ENCODE assay signal across 17 cellular contexts in genomic region chr11:120061036-120061760, GRCh38.
A peak's percentile ranks its signal among the peaks of the same experiment; 100 is the strongest.
DNase-seq lines count a peak whose midpoint lies in the region; ATAC-seq, FAIRE-seq and TF ChIP-seq lines count a peak whose summit lies in the region.
"Had no signal": no experiment of that assay in that cellular context is flagged by ENCODE, and none has a peak within 500 bp of the region (broad histone marks: within the 10 kb centered on the region; RNA-seq: fewer than 3 reads in every experiment).

No MANE protein-coding gene starts in this region.

- H3K4me2 ChIP-seq in astrocyte (ENCODE audit: low read length): peak overlapping the region; percentile 28

- ATAC-seq in SK-N-SH treated with all-trans-retinoic acid at 6 μM for 48 hours (no peak), GM21723 (IDR thresholded peaks at IDR 0.05; ENCODE audit: unreplicated experiment) (no peak), HG02678 (IDR thresholded peaks at IDR 0.05; ENCODE audit: unreplicated experiment) (no peak)
- ATAC-seq: Right ventricle myocardium inferior; stimulated activated naive B cell treated with anti-CD40 and anti-IgM and Interleukin-4, amounts not matched to agents 10 μg/mL and 1 μg/mL and 100 μg/mL, for 72 hours had no signal

- no peaks in the 10 kb centered on the region for H4K20me1 ChIP-seq in astrocyte (ENCODE audit: insufficient read depth, low read length)

- H3K27me3 ChIP-seq in astrocyte (ENCODE audit: insufficient read depth, low read length): peaks cover 4% of the 10 kb centered on the region

- no peaks in the 10 kb centered on the region for H3K9me3 Mint-ChIP-seq in astrocyte (ENCODE audit: unreplicated experiment)
- H3K9me3 Mint-ChIP-seq: dendritic cell treated with granulocyte-macrophage colony-stimulating factor and Interleukin-4, amounts not matched to agents 40 ng/mL and 50 ng/mL, for 4 days; stimulated activated naive B cell treated with anti-CD40 and anti-IgM and Interleukin-4, amounts not matched to agents 10 μg/mL and 1 μg/mL and 100 μg/mL, for 72 hours had no signal

- TF ChIP-seq CTCF in AG10803 (conservative IDR thresholded peaks at IDR 0.05; ENCODE audit: low read length): no peak
- no peak for TF ChIP-seq CTCF in astrocyte (IDR thresholded peaks at IDR 0.05; ENCODE audit: insufficient read depth, low read depth, low read length)

- no peak overlapping the region for H3K4me3 ChIP-seq in AG10803 (ENCODE audit: low read length)
- no peak overlapping the region for H3K4me3 ChIP-seq in astrocyte (ENCODE audit: insufficient read depth, low read depth, low read length)
- no peak overlapping the region for H3K4me3 ChIP-seq in mesodermal cell (ENCODE audit: extremely low read depth, insufficient read depth, low read length, poor library complexity, severe bottlenecking)
- H3K4me3 ChIP-seq: HAP-1, sigmoid colon had no signal

- H3K79me2 ChIP-seq in astrocyte (ENCODE audit: insufficient read depth, low read length): no peaks in the 10 kb centered on the region

- H3K4me1 Mint-ChIP-seq in astrocyte (ENCODE audit: low read depth, unreplicated experiment): peaks cover 29% of the 10 kb centered on the region
- H3K4me1 Mint-ChIP-seq: stimulated activated naive B cell treated with anti-CD40 and anti-IgM and Interleukin-4, amounts not matched to agents 10 μg/mL and 1 μg/mL and 100 μg/mL, for 72 hours had no signal

- DNase-seq in AG10803 (ENCODE audit: low read depth): peak; percentile 25
- peak; percentile 35 for DNase-seq in HTR-8/SVneo (ENCODE audit: insufficient read length, low spot score)
- DNase-seq in astrocyte (ENCODE audit: low read depth): peak; percentile 49
- no peak for DNase-seq in middle frontal gyrus (ENCODE audit: extremely low spot score, low spot score)
- DNase-seq: activated CD4-positive, alpha-beta T cell treated with anti-CD3 and anti-CD28 coated beads, Interleukin-2, amount 50 U/mL, for 1 hour; Calu3; NCI-H748 treated with DMSO at 0.1 percent for 48 hours; sigmoid colon; stimulated activated naive B cell treated with anti-CD40 and anti-IgM and Interleukin-4, amounts not matched to agents 10 μg/mL and 1 μg/mL and 100 μg/mL, for 72 hours; T-helper 9 cell had no signal

- H3K36me3 ChIP-seq in astrocyte (ENCODE audit: insufficient read depth, low read length): no peaks in the 10 kb centered on the region
- H3K36me3 ChIP-seq in mesodermal cell (ENCODE audit: control insufficient read depth, insufficient read depth, low read length): no peaks in the 10 kb centered on the region
- H3K36me3 ChIP-seq: HAP-1, sigmoid colon had no signal

- no peak overlapping the region for H3K27ac ChIP-seq in astrocyte (ENCODE audit: low read depth, low read length)
- peak overlapping the region; percentile 29 for H3K27ac ChIP-seq in mesodermal cell (ENCODE audit: low read depth, low read length, severe bottlenecking)
- H3K27ac ChIP-seq: sigmoid colon had no signal

- no peak overlapping the region for H2AFZ ChIP-seq in astrocyte (ENCODE audit: low read depth, low read length)

- H3K9me3 ChIP-seq in astrocyte (ENCODE audit: insufficient read depth, low read depth, low read length): no peaks in the 10 kb centered on the region
- H3K9me3 ChIP-seq in mesodermal cell (ENCODE audit: control insufficient read depth, low read length): no peaks in the 10 kb centered on the region
- H3K9me3 ChIP-seq: HAP-1, sigmoid colon had no signal

- H3K9ac ChIP-seq in astrocyte (ENCODE audit: low read length): no peak overlapping the region

- H3K27me3 Mint-ChIP-seq in astrocyte (ENCODE audit: low read depth, unreplicated experiment): peaks cover 21% of the 10 kb centered on the region

- 64 to 79% methylated on average over 3 to 7 of the region's 12 CpGs for WGBS in mesodermal cell (ENCODE audit: insufficient coverage in 2 of 2), 2 experiments

- H3K4me1 ChIP-seq in astrocyte (ENCODE audit: insufficient read depth, low read length): peaks cover 7% of the 10 kb centered on the region
- H3K4me1 ChIP-seq in mesodermal cell (ENCODE audit: control insufficient read depth, insufficient read depth, low read length, poor library complexity, severe bottlenecking): peaks cover 39% of the 10 kb centered on the region

- no peak for FAIRE-seq in HTR-8/SVneo (lab: Jason Lieb, UNC)
- FAIRE-seq in astrocyte (lab: Jason Lieb, UNC): no peak

- H3K4me3 Mint-ChIP-seq in astrocyte (ENCODE audit: unreplicated experiment): no peak overlapping the region
- H3K4me3 Mint-ChIP-seq: dendritic cell treated with granulocyte-macrophage colony-stimulating factor and Interleukin-4, amounts not matched to agents 40 ng/mL and 50 ng/mL, for 4 days; stimulated activated naive B cell treated with anti-CD40 and anti-IgM and Interleukin-4, amounts not matched to agents 10 μg/mL and 1 μg/mL and 100 μg/mL, for 72 hours had no signal

- no peaks in the 10 kb centered on the region for H3K36me3 Mint-ChIP-seq in astrocyte (ENCODE audit: low read depth, unreplicated experiment)
- H3K36me3 Mint-ChIP-seq: stimulated activated naive B cell treated with anti-CD40 and anti-IgM and Interleukin-4, amounts not matched to agents 10 μg/mL and 1 μg/mL and 100 μg/mL, for 72 hours had no signal

- H3K27ac Mint-ChIP-seq in astrocyte (ENCODE audit: unreplicated experiment): peak overlapping the region; percentile 83
- H3K27ac Mint-ChIP-seq: dendritic cell treated with granulocyte-macrophage colony-stimulating factor and Interleukin-4, amounts not matched to agents 40 ng/mL and 50 ng/mL, for 4 days; stimulated activated naive B cell treated with anti-CD40 and anti-IgM and Interleukin-4, amounts not matched to agents 10 μg/mL and 1 μg/mL and 100 μg/mL, for 72 hours had no signal

TF ChIP-seq in SK-N-SH treated with all-trans-retinoic acid at 6 μM for 48 hours, 23 proteins besides CTCF, POLR2A, EP300 and RAD21:
- TF ChIP-seq ZFP3 (CRISPR knock-in tag; IDR thresholded peaks at IDR 0.05): no peak
- TF ChIP-seq PATZ1 (CRISPR knock-in tag; IDR thresholded peaks at IDR 0.05; ENCODE audit: borderline replicate concordance): no peak
- TF ChIP-seq, protein P1, sequence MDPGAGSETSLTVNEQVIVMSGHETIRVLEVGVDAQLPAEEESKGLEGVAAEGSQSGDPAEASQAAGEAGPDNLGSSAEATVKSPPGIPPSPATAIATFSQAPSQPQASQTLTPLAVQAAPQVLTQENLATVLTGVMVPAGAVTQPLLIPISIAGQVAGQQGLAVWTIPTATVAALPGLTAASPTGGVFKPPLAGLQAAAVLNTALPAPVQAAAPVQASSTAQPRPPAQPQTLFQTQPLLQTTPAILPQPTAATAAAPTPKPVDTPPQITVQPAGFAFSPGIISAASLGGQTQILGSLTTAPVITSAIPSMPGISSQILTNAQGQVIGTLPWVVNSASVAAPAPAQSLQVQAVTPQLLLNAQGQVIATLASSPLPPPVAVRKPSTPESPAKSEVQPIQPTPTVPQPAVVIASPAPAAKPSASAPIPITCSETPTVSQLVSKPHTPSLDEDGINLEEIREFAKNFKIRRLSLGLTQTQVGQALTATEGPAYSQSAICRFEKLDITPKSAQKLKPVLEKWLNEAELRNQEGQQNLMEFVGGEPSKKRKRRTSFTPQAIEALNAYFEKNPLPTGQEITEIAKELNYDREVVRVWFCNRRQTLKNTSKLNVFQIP (CRISPR knock-in tag; IDR thresholded peaks at IDR 0.05; ENCODE audit: borderline replicate concordance, low read depth): no peak
- TF ChIP-seq TOX (CRISPR knock-in tag; IDR thresholded peaks at IDR 0.05; ENCODE audit: borderline replicate concordance): no peak
- no peak for TF ChIP-seq ZNF8 (CRISPR knock-in tag; IDR thresholded peaks at IDR 0.05)
- TF ChIP-seq RARB (CRISPR knock-in tag; IDR thresholded peaks at IDR 0.05): no peak
